Comparison of ENCODE assay signal across 20 cellular contexts in genomic region chr6:95815389-95816056, GRCh38.
A peak's percentile ranks its signal among the peaks of the same experiment; 100 is the strongest.
DNase-seq lines count a peak whose midpoint lies in the region; ATAC-seq, FAIRE-seq and TF ChIP-seq lines count a peak whose summit lies in the region.
"Had no signal": no experiment of that assay in that cellular context is flagged by ENCODE, and none has a peak within 500 bp of the region (broad histone marks: within the 10 kb centered on the region; RNA-seq: fewer than 3 reads in every experiment).

No MANE protein-coding gene starts in this region.

- H3K4me1 ChIP-seq in HepG2 (ENCODE audit: insufficient read depth, low read length) (peaks cover 61% of the 10 kb centered on the region), testis (no peaks in the 10 kb centered on the region), HAP-1 (no peaks in the 10 kb centered on the region)

- peaks cover 7% of the 10 kb centered on the region; the same call in 1 of the 2 replicates for H3K9me3 Mint-ChIP-seq in WTC11
- H3K9me3 Mint-ChIP-seq: CD4-positive, alpha-beta T cell had no signal

- H3K27me3 Mint-ChIP-seq in WTC11 (ENCODE audit: low read depth), result peaks cover 38% of the 10 kb centered on the region
- H3K27me3 Mint-ChIP-seq: CD4-positive, alpha-beta T cell; IgD-negative memory B cell had no signal

- H3K27ac Mint-ChIP-seq in WTC11, result no peak overlapping the region
- H3K27ac Mint-ChIP-seq: CD4-positive, alpha-beta T cell; IgD-negative memory B cell had no signal

- ATAC-seq in WTC11 (no peak), HepG2 (peak; percentile 100), GM18498 (IDR thresholded peaks at IDR 0.05; ENCODE audit: unreplicated experiment) (no peak)
- ATAC-seq: GM12878 had no signal

- H3K27ac ChIP-seq in HepG2 (ENCODE audit: extremely low read length, insufficient read depth, low read length) (peak overlapping the region; percentile 97), testis (no peak overlapping the region)
- H3K27ac ChIP-seq: C4-2B, GM23248, HL-60 had no signal

- peaks cover 10% of the 10 kb centered on the region for H3K4me1 Mint-ChIP-seq in WTC11
- H3K4me1 Mint-ChIP-seq: IgD-negative memory B cell had no signal

- DNase-seq in WTC11 (ENCODE audit: low spot score), result no peak
- peak; percentile 99 for DNase-seq in HepG2 (ENCODE audit: low spot score)
- peak; percentile 13 for DNase-seq in testis
- no peak for DNase-seq in HAP-1 (ENCODE audit: low spot score in 2 of 2)
- no peak for DNase-seq in NCI-H82 treated with DMSO at 0.1 percent for 48 hours (lab: John Stamatoyannopoulos, UW; ENCODE audit: unreplicated experiment)
- DNase-seq: ACHN; CD4-positive, alpha-beta T cell; DMS79; GM23248; HCEC 1CT; KBM-7 had no signal

- POLR2A ChIA-PET in WTC11 (lab: Charles Lee), result no interaction called here
- POLR2A ChIA-PET in HepG2 (lab: Yijun Ruan, JAX), result interaction anchor here (0.9 to 3.5 kb wide), 4 partner anchors 11 to 62 kb away, joined by 3 to 21 read pairs (median 4); no protein-coding TSS in a partner anchor

- peak; percentile 62 for TF ChIP-seq RAD21 in HepG2 (CRISPR knock-in tag; IDR thresholded peaks at IDR 0.05)

- WGBS in HepG2 (ENCODE audit: low lambda C conversion rate), result 19% methylated on average over 3 of the region's 3 CpGs
- WGBS in testis, 2 donors, result 74 to 78% methylated on average over 3 of the region's 3 CpGs

- TF ChIP-seq POLR2A in HepG2 (IDR thresholded peaks at IDR 0.05; ENCODE audit: insufficient read depth in 1 of 2, low read depth in 2 of 2, low read length in 2 of 2) (peak; percentile 28 to 30; a peak in 1 of 4 replicates), testis (IDR thresholded peaks at IDR 0.05) (no peak)

- no peak overlapping the region for H3K4me3 Mint-ChIP-seq in WTC11
- H3K4me3 Mint-ChIP-seq: CD4-positive, alpha-beta T cell; IgD-negative memory B cell had no signal

- H4K20me1 ChIP-seq in HepG2 (ENCODE audit: insufficient read depth, low read length), result no peaks in the 10 kb centered on the region

- no peak overlapping the region; a peak in 1 of 6 replicates for H3K4me3 ChIP-seq in HepG2 (replicated peaks in 1 of 3; ENCODE audit: insufficient read depth in 1 of 3, low read depth in 2 of 3, low read length in 3 of 3)
- H3K4me3 ChIP-seq in testis, result no peak overlapping the region
- no peak overlapping the region for H3K4me3 ChIP-seq in HAP-1
- H3K4me3 ChIP-seq: GM12878, GM23248 had no signal

- no peak for TF ChIP-seq CTCF in WTC11 (IDR thresholded peaks at IDR 0.05)
- TF ChIP-seq CTCF in HepG2 (CRISPR knock-in tag; IDR thresholded peaks at IDR 0.05), result peak; percentile 21; the same call in 1 of the 2 replicates
- TF ChIP-seq CTCF in testis (IDR thresholded peaks at IDR 0.05), result no peak

- CTCF ChIA-PET in WTC11 (lab: Charles Lee), result no interaction called here
- CTCF ChIA-PET in HepG2 (lab: Yijun Ruan, JAX; ENCODE audit: low intra/inter-chr PET ratio, low total read pairs), result interaction anchor here (1.6 kb wide), 1 partner anchor 10 kb away, joined by 7 read pairs; no protein-coding TSS in a partner anchor

- H3K4me2 ChIP-seq in HepG2 (ENCODE audit: low read depth, low read length), result peak overlapping the region; percentile 54

- no peaks in the 10 kb centered on the region for H3K36me3 Mint-ChIP-seq in WTC11
- H3K36me3 Mint-ChIP-seq: IgD-negative memory B cell had no signal

- in situ Hi-C loops in HepG2 (cut with HindIII; ENCODE audit: extremely low pct_ligation_motif_present, low pct_unique_long_range_greater_than_20kb), result no loop called here
- in situ Hi-C loops in HAP-1 (cut with MboI; ENCODE audit: low sequenced_read_pairs), result no loop called here

- BruUV-seq in HepG2 (replicated peaks; lab: Mats Ljungman, UMichigan), result no TSS peak

- intact Hi-C loops in HepG2 (cut with micrococcal nuclease; ENCODE audit: unreplicated experiment), result loop anchor here (1.0 to 5.0 kb wide), 4 partner anchors 10 to 238 kb away; partner anchors contain the start of gene MANEA
- intact Hi-C loops in testis (cut with DNase I; ENCODE audit: low total_unique reads), result no loop called here

- peak overlapping the region; percentile 59 for H3K9ac ChIP-seq in HepG2 (ENCODE audit: insufficient read depth, low read depth, low read length)
- H3K9ac ChIP-seq: GM23248 had no signal

- H3K9me3 ChIP-seq in HepG2 (ENCODE audit: low read length), result no peaks in the 10 kb centered on the region
- H3K9me3 ChIP-seq in testis, result no peaks in the 10 kb centered on the region
- no peaks in the 10 kb centered on the region for H3K9me3 ChIP-seq in HAP-1
- H3K9me3 ChIP-seq: Caco-2 had no signal

- H3K27me3 ChIP-seq in HepG2 (ENCODE audit: control insufficient read depth in 1 of 2, insufficient read depth in 2 of 2, low read length in 2 of 2) (no peaks in the 10 kb centered on the region), testis (no peaks in the 10 kb centered on the region), HAP-1 (ENCODE audit: low read depth) (no peaks in the 10 kb centered on the region)

- no peak overlapping the region for H2AFZ ChIP-seq in HepG2 (ENCODE audit: low read length)
- H2AFZ ChIP-seq: GM23248 had no signal

- TF ChIP-seq EP300 in HepG2 (IDR thresholded peaks at IDR 0.05; ENCODE audit: low read depth in 2 of 2, low read length in 2 of 2) (peak; percentile 96 to 99), HepG2 (CRISPR knock-in tag; IDR thresholded peaks at IDR 0.05; ENCODE audit: borderline replicate concordance) (peak; percentile 99)

- H3K36me3 ChIP-seq in HepG2 (replicated peaks in 1 of 2; ENCODE audit: control insufficient read depth in 1 of 2, insufficient read depth in 2 of 2, low read length in 2 of 2) (no peaks in the 10 kb centered on the region), testis (ENCODE audit: low read depth, missing control alignments) (no peaks in the 10 kb centered on the region), HAP-1 (replicated peaks) (no peaks in the 10 kb centered on the region)

- H3K79me2 ChIP-seq in HepG2 (ENCODE audit: insufficient read depth, low read length), result no peaks in the 10 kb centered on the region

- peak; percentile 99 for FAIRE-seq in HepG2 (lab: Jason Lieb, UNC)
- FAIRE-seq: A204.1, D721Med, GM12878, GM19239 had no signal

TF ChIP-seq in WTC11, 78 proteins besides CTCF, POLR2A, EP300 and RAD21:
- TF ChIP-seq ZNF263 (CRISPR knock-in tag; IDR thresholded peaks at IDR 0.05; ENCODE audit: low read depth) (no peak), GABPB1 (CRISPR knock-in tag; IDR thresholded peaks at IDR 0.05) (peak; percentile 79; the same call in 1 of the 2 replicates)

TF ChIP-seq in HepG2, 621 proteins besides CTCF, POLR2A, EP300 and RAD21 (continues in another document):
- TF ChIP-seq GABPA (IDR thresholded peaks at IDR 0.05; ENCODE audit: low read depth, low read length) (no peak), GABPA (CRISPR knock-in tag; IDR thresholded peaks at IDR 0.05; ENCODE audit: low read depth) (peak; percentile 54; the same call in 1 of the 2 replicates), HNF1A (IDR thresholded peaks at IDR 0.05; ENCODE audit: low read depth) (peak; percentile 68), HNF1A (CRISPR knock-in tag; IDR thresholded peaks at IDR 0.05; ENCODE audit: borderline replicate concordance) (peak; percentile 92; the same call in 1 of the 2 replicates), RARA (CRISPR knock-in tag; IDR thresholded peaks at IDR 0.05) (peak; percentile 98), GABPB1 (CRISPR knock-in tag; IDR thresholded peaks at IDR 0.05) (peak; percentile 54), RXRA (CRISPR knock-in tag; IDR thresholded peaks at IDR 0.05) (peak; percentile 95; the same call in 1 of the 2 replicates), NFIC (IDR thresholded peaks at IDR 0.05; ENCODE audit: low read length) (peak; percentile 93), DDIT3 (CRISPR knock-in tag; IDR thresholded peaks at IDR 0.05) (no peak)

Comparison
In these comparisons a context has a peak if more than half of its experiments do, and no peak if none do; other contexts are left out.
1. DNase-seq: peak in HepG2 (single experiment) and testis (single experiment); none in WTC11 (single experiment), HAP-1 (0 of 2) and NCI-H82 treated with DMSO at 0.1 percent for 48 hours (single experiment).
2. Of the 50 proteins assayed by ChIP-seq in both HepG2 and WTC11: peak only in HepG2: ATF1, ATF2, ATF3, CBFB, CTCF, ELF4 and 25 more; only in WTC11: none; in both: GABPB1; in neither: 15; mixed calls (peak in some experiments, not most) for 3.